In the genomic region with DNA sequence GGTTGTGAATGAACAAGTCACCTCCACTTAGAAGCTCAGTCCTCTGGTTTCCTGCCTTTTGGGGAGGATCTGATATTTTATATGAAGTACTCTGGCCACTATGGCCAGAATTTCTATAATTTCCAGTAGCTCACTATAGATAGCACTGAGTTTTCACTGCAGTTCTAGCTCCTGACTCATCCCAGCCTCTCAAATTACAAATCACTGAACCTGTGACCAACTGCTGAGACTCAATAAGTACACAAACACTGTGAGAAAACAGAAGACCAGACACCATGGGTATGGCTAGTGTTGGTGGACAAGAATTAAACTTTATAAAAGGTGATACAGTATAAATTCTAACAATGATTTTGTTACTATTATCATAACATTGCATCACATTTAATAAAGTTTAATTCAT, we compare ENCODE assay signal across 14 cellular contexts. TPM values are rescaled to one million over a fixed set of nuclear protein-coding genes. Genes with fewer than 3 reads are reported as not detected.
DNase-seq lines count a peak whose midpoint lies in the region; ATAC-seq, FAIRE-seq and TF ChIP-seq lines count a peak whose summit lies in the region.
"Had no signal": no experiment of that assay in that cellular context is flagged by ENCODE, and none has a peak within 500 bp of the region (broad histone marks: within the 10 kb centered on the region; RNA-seq: fewer than 3 reads in every experiment).

No MANE protein-coding gene starts in this region.

- TF ChIP-seq CTCF in GM10248 (IDR thresholded peaks at IDR 0.05; ENCODE audit: control extremely low read depth, extremely low read depth, low read depth, missing control alignments) = no peak

- peaks cover 19% of the 10 kb centered on the region for H3K4me1 Mint-ChIP-seq in activated T-cell treated with anti-CD3 and anti-CD28 coated beads, Interleukin-2, amount 50 U/mL, for 72 hours (ENCODE audit: low read depth)

- peaks cover 3% of the 10 kb centered on the region for H3K36me3 ChIP-seq in adipocyte (ENCODE audit: control insufficient read depth, insufficient read depth, low read length, severe bottlenecking)

- CTCF ChIA-PET in GM10248 (lab: Yijun Ruan, JAX) = interaction anchor here (0.8 kb wide), 1 partner anchor 9 kb away, joined by 3 read pairs; no protein-coding TSS in a partner anchor

- H3K9ac ChIP-seq in adipocyte (ENCODE audit: low read length) = no peak overlapping the region

- H3K4me1 ChIP-seq in adipocyte (ENCODE audit: control insufficient read depth, insufficient read depth, low read length) = peaks cover 6% of the 10 kb centered on the region
- H3K4me1 ChIP-seq: suprapubic skin had no signal

- H3K9me3 ChIP-seq in adipocyte (ENCODE audit: control insufficient read depth, low read length) = no peaks in the 10 kb centered on the region
- H3K9me3 ChIP-seq: SJCRH30, suprapubic skin had no signal

- H3K4me3 Mint-ChIP-seq in activated T-cell treated with anti-CD3 and anti-CD28 coated beads, Interleukin-2, amount 50 U/mL, for 72 hours = no peak overlapping the region

- DNase-seq in activated T-cell treated with anti-CD3 and anti-CD28 coated beads, Interleukin-2, amount 50 U/mL, for 72 hours = no peak
- no peak for DNase-seq in activated T-cell treated with anti-CD3 and anti-CD28 coated beads for 4 hours
- peak; percentile 58 for DNase-seq in adipocyte (ENCODE audit: low read depth)
- peak; percentile 30 for DNase-seq in glomerular visceral epithelial cell (ENCODE audit: extremely low spot score)
- DNase-seq in frontal cortex (ENCODE audit: low spot score in 2 of 2) = no peak
- no peak for DNase-seq in GM10248 (ENCODE audit: extremely low spot score)
- DNase-seq in OCI-M1 (lab: John Stamatoyannopoulos, UW) = no peak
- DNase-seq: effector CD4-positive, alpha-beta T cell; NCI-H1436; nucleus accumbens; stimulated activated CD4-positive, alpha-beta T cell treated with anti-CD3 and anti-CD28 coated beads, Interleukin-4, amount 100 ng/mL, for 24 hours had no signal

- ATAC-seq in activated T-cell treated with anti-CD3 and anti-CD28 coated beads, Interleukin-2, amount 50 U/mL, for 72 hours (replicated peaks in 1 of 2) = no peak
- ATAC-seq in GM19463 (IDR thresholded peaks at IDR 0.05; ENCODE audit: unreplicated experiment) = no peak

- H3K27ac Mint-ChIP-seq in activated T-cell treated with anti-CD3 and anti-CD28 coated beads, Interleukin-2, amount 50 U/mL, for 72 hours = peak overlapping the region; percentile 54

- peaks cover 3 to 10% of the 10 kb centered on the region in 2 donors for H3K36me3 Mint-ChIP-seq in activated T-cell treated with anti-CD3 and anti-CD28 coated beads, Interleukin-2, amount 50 U/mL, for 72 hours (ENCODE audit: insufficient read depth in 2 of 2)

- peaks cover 0 to 3% of the 10 kb centered on the region in 2 donors for H3K9me3 Mint-ChIP-seq in activated T-cell treated with anti-CD3 and anti-CD28 coated beads, Interleukin-2, amount 50 U/mL, for 72 hours

- no peaks in the 10 kb centered on the region for H3K27me3 ChIP-seq in adipocyte (replicated peaks; ENCODE audit: control insufficient read depth, insufficient read depth, low read length)
- H3K27me3 ChIP-seq: SJCRH30, suprapubic skin had no signal

- H3K27me3 Mint-ChIP-seq in activated T-cell treated with anti-CD3 and anti-CD28 coated beads, Interleukin-2, amount 50 U/mL, for 72 hours (ENCODE audit: low read depth) = no peaks in the 10 kb centered on the region

- no peak for FAIRE-seq in frontal cortex (lab: Jason Lieb, UNC)

- no peak overlapping the region for H3K4me3 ChIP-seq in adipocyte (ENCODE audit: low read length)
- H3K4me3 ChIP-seq: SJCRH30, suprapubic skin had no signal

- POLR2A ChIA-PET in GM10248 (lab: Yijun Ruan, JAX) = no interaction called here

RNA-seq across cellular contexts. Expression of a gene that starts 47.1 kb away (rescaled TPM):
- 1 to 10 TPM; 3.7 to 5.4 TPM for total RNA-seq in activated T-cell treated with anti-CD3 and anti-CD28 coated beads, Interleukin-2, amount 50 U/mL, for 72 hours
- total RNA-seq in frontal cortex = 0.82 TPM

Comparison
In these comparisons a context has a peak if more than half of its experiments do, and no peak if none do; other contexts are left out.
1. DNase-seq: peak in adipocyte (single experiment) and glomerular visceral epithelial cell (single experiment); none in activated T-cell treated with anti-CD3 and anti-CD28 coated beads, Interleukin-2, amount 50 U/mL, for 72 hours (0 of 2), activated T-cell treated with anti-CD3 and anti-CD28 coated beads for 4 hours (single experiment), frontal cortex (0 of 2), GM10248 (single experiment) and OCI-M1 (single experiment).